8 cellular contexts compared by ENCODE assay signal in the genomic region with DNA sequence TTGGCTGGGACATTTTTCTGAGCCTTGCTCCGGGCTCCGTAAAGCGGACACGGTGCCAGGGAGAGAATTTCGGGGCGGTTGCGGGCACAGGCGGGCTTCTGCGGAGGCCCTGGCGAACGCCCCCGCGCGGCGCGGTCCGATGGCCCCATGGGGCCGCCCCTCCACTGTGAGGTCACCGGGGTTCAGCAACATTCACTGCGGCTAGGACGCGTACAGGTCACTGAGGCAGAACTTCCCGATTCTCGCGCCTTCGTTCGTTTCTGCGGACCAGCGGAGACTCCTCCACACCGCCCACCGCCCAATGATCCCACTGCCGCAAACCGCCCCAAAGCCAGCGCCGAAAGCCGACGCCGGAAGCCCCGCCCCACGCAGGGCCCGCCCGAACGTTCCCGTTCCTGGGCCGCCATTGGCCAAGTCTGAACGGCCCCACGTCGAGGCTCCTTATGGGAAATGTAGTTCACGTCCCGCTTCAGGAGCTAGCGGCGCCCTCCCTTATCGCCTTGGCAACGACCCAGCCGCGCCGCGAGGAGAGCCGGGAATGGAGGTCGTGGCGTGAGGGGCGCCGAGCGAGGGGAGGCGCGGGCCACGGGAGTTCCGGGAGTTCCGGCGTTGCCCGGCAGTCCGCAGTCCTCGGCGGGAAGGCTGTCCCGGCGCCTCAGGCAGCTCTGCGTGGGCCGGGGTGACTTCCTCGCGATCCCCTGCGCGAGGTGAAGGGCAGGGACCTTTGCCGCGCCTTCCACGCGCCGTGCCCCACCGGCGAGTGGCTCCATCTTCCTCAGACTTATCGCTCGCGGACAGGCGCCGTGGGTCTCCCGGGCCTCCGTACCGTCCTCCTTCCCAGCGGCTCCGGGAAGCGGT. TPM values are rescaled to one million over a fixed set of nuclear protein-coding genes. Genes with fewer than 3 reads are reported as not detected.
DNase-seq lines count a peak whose midpoint lies in the region; ATAC-seq and TF ChIP-seq lines count a peak whose summit lies in the region.

A gene (plus strand): TSS at position 498 of the 858 bp plus-strand sequence. CDS start 499 bp downstream, outside the sequence.

- peak within 1 kb of the TSS; percentile 91 to 96 (median 96) for H3K9ac ChIP-seq in skeletal muscle tissue (ENCODE audit: low read depth in 1 of 3, low read length in 3 of 3)

- no peaks in the 10 kb centered on the region for H3K27me3 ChIP-seq in AG04450 (ENCODE audit: control insufficient read depth, insufficient read depth, low read length)
- H3K27me3 ChIP-seq in WERI-Rb-1 (ENCODE audit: insufficient read depth, low read depth, severe bottlenecking): no peaks in the 10 kb centered on the region
- H3K27me3 ChIP-seq in breast epithelium: no peaks in the 10 kb centered on the region
- H3K27me3 ChIP-seq in skeletal muscle tissue (ENCODE audit: control insufficient read depth in 3 of 3, insufficient read depth in 3 of 3, low read length in 3 of 3): no peaks in the 10 kb centered on the region

- H3K9me3 ChIP-seq in AG04450 (ENCODE audit: control insufficient read depth, insufficient read depth, low read length) (no peaks in the 10 kb centered on the region; the same call in 1 of the 2 replicates), WERI-Rb-1 (ENCODE audit: severe bottlenecking) (no peaks in the 10 kb centered on the region), breast epithelium (no peaks in the 10 kb centered on the region), iPS-18c (ENCODE audit: control insufficient read depth, insufficient read depth, low read length) (no peaks in the 10 kb centered on the region), skeletal muscle tissue (ENCODE audit: control insufficient read depth in 3 of 3, low read length in 3 of 3) (no peaks in the 10 kb centered on the region)

- CTCF ChIA-PET in AG04450 (lab: Charles Lee): no interaction called here

- H3K27ac ChIP-seq in AG04450 (ENCODE audit: low read depth, low read length) (peak within 1 kb of the TSS; percentile 52), WERI-Rb-1 (peak within 1 kb of the TSS; percentile 78), breast epithelium (peak within 1 kb of the TSS; percentile 89 to 94), skeletal muscle tissue (ENCODE audit: low read depth, low read length) (peak within 1 kb of the TSS; percentile 91)

- POLR2A ChIA-PET in AG04450 (lab: Yijun Ruan, JAX): interaction anchor here (0.6 to 1.4 kb wide), 11 partner anchors 10 to 1070 kb away, joined by 3 to 9 read pairs (median 4); a partner anchor contains a TSS

- H3K36me3 ChIP-seq in WERI-Rb-1: peaks cover 6% of the 10 kb centered on the region
- H3K36me3 ChIP-seq in breast epithelium: no peaks in the 10 kb centered on the region
- peaks cover 0 to 3% (median 0%) of the 10 kb centered on the region in 3 donors for H3K36me3 ChIP-seq in skeletal muscle tissue (ENCODE audit: control insufficient read depth in 3 of 3, insufficient read depth in 3 of 3, low read length in 3 of 3)

- H3K4me1 ChIP-seq in breast epithelium: peaks cover 2 to 11% of the 10 kb centered on the region in 2 donors
- H3K4me1 ChIP-seq in skeletal muscle tissue (ENCODE audit: control insufficient read depth in 3 of 3, insufficient read depth in 3 of 3, low read length in 3 of 3): peaks cover 23 to 38% (median 25%) of the 10 kb centered on the region in 3 donors

- peak; percentile 77 for TF ChIP-seq POLR2A in breast epithelium (IDR thresholded peaks at IDR 0.05)

- intact Hi-C loops in breast epithelium (cut with DNase I; ENCODE audit: low total_unique reads): loop anchor here (10.0 kb wide), 1 partner anchor 1304 kb away; no protein-coding TSS in a partner anchor

- H3K4me3 ChIP-seq in AG04450 (ENCODE audit: low read depth, low read length): peak within 1 kb of the TSS; percentile 96
- H3K4me3 ChIP-seq in WERI-Rb-1 (ENCODE audit: low read depth, low read length): peak within 1 kb of the TSS; percentile 69
- peak within 1 kb of the TSS; percentile 76 to 93 (median 88) for H3K4me3 ChIP-seq in breast epithelium
- H3K4me3 ChIP-seq in iPS-18c (ENCODE audit: insufficient read depth, low read depth, low read length): peak within 1 kb of the TSS; percentile 88
- peak within 1 kb of the TSS; percentile 89 to 98 (median 96) for H3K4me3 ChIP-seq in skeletal muscle tissue (ENCODE audit: low read length in 3 of 3)

- DNase-seq in AG04450 (ENCODE audit: low read depth, low spot score) (peak; percentile 86), NCI-H2196 (lab: John Stamatoyannopoulos, UW; ENCODE audit: unreplicated experiment) (peak; percentile 93), WERI-Rb-1 (peak; percentile 96), breast epithelium (ENCODE audit: low spot score in 2 of 2) (peak; percentile 89 to 91)

- TF ChIP-seq CTCF in AG04450 (IDR thresholded peaks at IDR 0.05; ENCODE audit: low read depth, low read length) (peak; percentile 21; the same call in 1 of the 2 replicates), WERI-Rb-1 (IDR thresholded peaks at IDR 0.05; ENCODE audit: low read depth, low read length) (no peak), breast epithelium (IDR thresholded peaks at IDR 0.05) (no peak)

- ATAC-seq in GM18873 (IDR thresholded peaks at IDR 0.05; ENCODE audit: low FRiP score, unreplicated experiment) (peak; percentile 82), HG03135 (IDR thresholded peaks at IDR 0.05; ENCODE audit: unreplicated experiment) (peak; percentile 95)

RNA-seq across cellular contexts. Expression of the gene that starts here (rescaled TPM):
- 11.9 and 14.3 TPM in 2 replicates for polyA plus RNA-seq in AG04450 (2011; rRNA removed)
- 13.9 and 15.7 TPM in 2 replicates for polyA minus RNA-seq in AG04450 (2011; rRNA and poly(A)+ RNA removed)
- total RNA-seq in breast epithelium (10 to 100 TPM; 13.6 to 16.1 (median 15.8) TPM), skeletal muscle tissue (8.4 TPM)

Comparison
In these comparisons a context has a peak if more than half of its experiments do, and no peak if none do; other contexts are left out.
1. Peak in every context shown above with its lines: DNase-seq, ATAC-seq, H3K4me3 ChIP-seq and H3K27ac ChIP-seq.